12 cellular contexts compared by ENCODE assay signal in genomic region chr2:63875758-63876710, GRCh38. TPM values are rescaled to one million over a fixed set of nuclear protein-coding genes. Genes with fewer than 3 reads are reported as not detected.
A peak's percentile ranks its signal among the peaks of the same experiment; 100 is the strongest.
DNase-seq lines count a peak whose midpoint lies in the region; ATAC-seq and TF ChIP-seq lines count a peak whose summit lies in the region.
"Had no signal": no experiment of that assay in that cellular context is flagged by ENCODE, and none has a peak within 500 bp of the region (broad histone marks: within the 10 kb centered on the region; RNA-seq: fewer than 3 reads in every experiment).

No MANE protein-coding gene starts in this region.

- no peak overlapping the region for H3K23ac ChIP-seq in mesenchymal stem cell (ENCODE audit: low read length in 2 of 2)

- no peak overlapping the region for H2BK120ac ChIP-seq in mesenchymal stem cell (ENCODE audit: low read depth, low read length)

- no peak overlapping the region for H4K8ac ChIP-seq in mesenchymal stem cell (ENCODE audit: low read length)

- WGBS in mesenchymal stem cell, result 98% methylated on average over 2 of the region's 7 CpGs

- H3K27ac ChIP-seq in dorsolateral prefrontal cortex (peak overlapping the region in 57 of 59 donors; percentile 3 to 85 (median 69)), mesenchymal stem cell (ENCODE audit: low read length, poor library complexity, severe bottlenecking) (no peak overlapping the region), upper lobe of right lung (no peak overlapping the region)
- H3K27ac ChIP-seq: right lobe of liver had no signal

- H3K4me3 ChIP-seq in dorsolateral prefrontal cortex (peak overlapping the region in 1 of 59 donors; percentile 2), mesenchymal stem cell (ENCODE audit: insufficient read depth in 1 of 2, low read depth in 1 of 2, low read length in 2 of 2) (peak overlapping the region in 1 of 2 experiments; percentile 55), upper lobe of right lung (no peak overlapping the region)
- H3K4me3 ChIP-seq: right lobe of liver had no signal

- no peak overlapping the region for H2BK5ac ChIP-seq in mesenchymal stem cell (ENCODE audit: low read depth, low read length, poor library complexity, severe bottlenecking)

- no peak overlapping the region for H2BK12ac ChIP-seq in mesenchymal stem cell (ENCODE audit: low read length in 2 of 2)

- no peak overlapping the region for H3K4me2 ChIP-seq in mesenchymal stem cell (ENCODE audit: low read length, poor library complexity, severe bottlenecking)

- H2BK15ac ChIP-seq in mesenchymal stem cell (ENCODE audit: low read depth, poor library complexity, severe bottlenecking), result no peak overlapping the region

- H3K14ac ChIP-seq in mesenchymal stem cell (ENCODE audit: low read length in 2 of 2), result no peak overlapping the region

- H4K91ac ChIP-seq in mesenchymal stem cell (ENCODE audit: low read length), result no peak overlapping the region

- H3K9ac ChIP-seq in mesenchymal stem cell (ENCODE audit: low read length), result peak overlapping the region; percentile 69

- H3K4me1 ChIP-seq in mesenchymal stem cell (ENCODE audit: control insufficient read depth, insufficient read depth, low read depth, low read length) (no peaks in the 10 kb centered on the region), upper lobe of right lung (peaks cover 30% of the 10 kb centered on the region)

- H3K9me3 ChIP-seq in mesenchymal stem cell (ENCODE audit: control insufficient read depth, low read length) (peaks cover 10% of the 10 kb centered on the region), upper lobe of right lung (no peaks in the 10 kb centered on the region)
- H3K9me3 ChIP-seq: right lobe of liver had no signal

- ATAC-seq in upper lobe of right lung (peak; percentile 53), HG02973 (IDR thresholded peaks at IDR 0.05; ENCODE audit: unreplicated experiment) (no peak)

- H3K18ac ChIP-seq in mesenchymal stem cell (ENCODE audit: low read depth in 1 of 2, low read length in 2 of 2), result no peak overlapping the region

- no peaks in the 10 kb centered on the region for H3K27me3 ChIP-seq in dorsolateral prefrontal cortex
- H3K27me3 ChIP-seq in mesenchymal stem cell (ENCODE audit: control insufficient read depth in 1 of 2, insufficient read depth in 1 of 2, low read length in 2 of 2), result no peaks in the 10 kb centered on the region
- H3K27me3 ChIP-seq in upper lobe of right lung, result no peaks in the 10 kb centered on the region
- H3K27me3 ChIP-seq: right lobe of liver had no signal

- DNase-seq in activated naive CD8-positive, alpha-beta T cell treated with anti-CD3 and anti-CD28 coated beads for 36 hours, result no peak
- DNase-seq in dorsolateral prefrontal cortex, result no peak
- no peak for DNase-seq in mesenchymal stem cell
- DNase-seq in upper lobe of right lung, result no peak
- no peak for DNase-seq in KG1 (lab: John Stamatoyannopoulos, UW)
- no peak for DNase-seq in NCI-H446 (lab: John Stamatoyannopoulos, UW)
- DNase-seq: activated CD4-positive, alpha-beta T cell treated with anti-CD3 and anti-CD28 coated beads, Interleukin-2, amount 50 U/mL, for 48 hours; H7; NCI-H774; right lobe of liver had no signal

- no peak overlapping the region for H3K4ac ChIP-seq in mesenchymal stem cell (ENCODE audit: low read depth in 1 of 2, low read length in 2 of 2)

- H3K27me3 Mint-ChIP-seq in activated naive CD8-positive, alpha-beta T cell, result no peaks in the 10 kb centered on the region
- no peaks in the 10 kb centered on the region for H3K27me3 Mint-ChIP-seq in activated naive CD8-positive, alpha-beta T cell treated with anti-CD3 and anti-CD28 coated beads for 36 hours

- TF ChIP-seq CTCF in dorsolateral prefrontal cortex (IDR thresholded peaks at IDR 0.05 in 54 of 56, conservative IDR thresholded peaks at IDR 0.05 in 2 of 56; ENCODE audit: low read depth in 1 of 56, partially characterized antibody in 56 of 56) (no peak), upper lobe of right lung (IDR thresholded peaks at IDR 0.05) (no peak)

- H2AFZ ChIP-seq in mesenchymal stem cell (ENCODE audit: low read depth, low read length), result no peak overlapping the region

- peaks cover 63% of the 10 kb centered on the region for H3K4me1 Mint-ChIP-seq in activated naive CD8-positive, alpha-beta T cell (ENCODE audit: low read depth)
- H3K4me1 Mint-ChIP-seq in activated naive CD8-positive, alpha-beta T cell treated with anti-CD3 and anti-CD28 coated beads for 36 hours, result peaks cover 19% of the 10 kb centered on the region

- H3K36me3 Mint-ChIP-seq in activated naive CD8-positive, alpha-beta T cell, result peaks cover 28% of the 10 kb centered on the region
- H3K36me3 Mint-ChIP-seq in activated naive CD8-positive, alpha-beta T cell treated with anti-CD3 and anti-CD28 coated beads for 36 hours, result peaks cover 38% of the 10 kb centered on the region

- peak overlapping the region; percentile 64 for H3K27ac Mint-ChIP-seq in activated naive CD8-positive, alpha-beta T cell
- H3K27ac Mint-ChIP-seq in activated naive CD8-positive, alpha-beta T cell treated with anti-CD3 and anti-CD28 coated beads for 36 hours, result no peak overlapping the region

- H2AK5ac ChIP-seq in mesenchymal stem cell (ENCODE audit: low read length, severe bottlenecking), result no peak overlapping the region

- intact Hi-C loops in dorsolateral prefrontal cortex (cut with DNase I) (no loop called here), upper lobe of right lung (cut with DNase I) (no loop called here)

- H3K9me3 Mint-ChIP-seq in activated naive CD8-positive, alpha-beta T cell (ENCODE audit: low read depth), result no peaks in the 10 kb centered on the region
- H3K9me3 Mint-ChIP-seq in activated naive CD8-positive, alpha-beta T cell treated with anti-CD3 and anti-CD28 coated beads for 36 hours, result peaks cover 7% of the 10 kb centered on the region

- H3K36me3 ChIP-seq in mesenchymal stem cell (ENCODE audit: control insufficient read depth in 1 of 2, insufficient read depth in 2 of 2, low read depth in 1 of 2, low read length in 2 of 2) (peaks cover 6 to 57% of the 10 kb centered on the region in 2 experiments), upper lobe of right lung (peaks cover 15% of the 10 kb centered on the region)

- H3K4me3 Mint-ChIP-seq in activated naive CD8-positive, alpha-beta T cell, result no peak overlapping the region
- H3K4me3 Mint-ChIP-seq in activated naive CD8-positive, alpha-beta T cell treated with anti-CD3 and anti-CD28 coated beads for 36 hours, result no peak overlapping the region

- H3K79me1 ChIP-seq in mesenchymal stem cell (replicated peaks; ENCODE audit: low read length, poor library complexity, severe bottlenecking), result peaks cover 26% of the 10 kb centered on the region

RNA-seq across cellular contexts. Expression of gene UGP2, which starts 34.3 kb away (rescaled TPM):
- total RNA-seq in activated naive CD8-positive, alpha-beta T cell treated with anti-CD3 and anti-CD28 coated beads for 36 hours, result 10 to 100 TPM; 70.0 to 71.5 TPM
- 100 to 1,000 TPM in 119 of 120 experiments, 10 to 100 TPM in 1; 84.4 to 293 (median 212) TPM for total RNA-seq in dorsolateral prefrontal cortex
- polyA plus RNA-seq in mesenchymal stem cell (2013, experiment 1 of 2), result 101 TPM
- 106 TPM for polyA plus RNA-seq in mesenchymal stem cell (2013, experiment 2 of 2)
- total RNA-seq in upper lobe of right lung, result 145 TPM

Comparison
In these comparisons a context has a peak if more than half of its experiments do, and no peak if none do; other contexts are left out.
1. H3K27ac ChIP-seq: peak in dorsolateral prefrontal cortex (57 of 59); none in mesenchymal stem cell (single experiment) and upper lobe of right lung (single experiment).